ENCODE assay signal across 1 cellular context in the genomic region with DNA sequence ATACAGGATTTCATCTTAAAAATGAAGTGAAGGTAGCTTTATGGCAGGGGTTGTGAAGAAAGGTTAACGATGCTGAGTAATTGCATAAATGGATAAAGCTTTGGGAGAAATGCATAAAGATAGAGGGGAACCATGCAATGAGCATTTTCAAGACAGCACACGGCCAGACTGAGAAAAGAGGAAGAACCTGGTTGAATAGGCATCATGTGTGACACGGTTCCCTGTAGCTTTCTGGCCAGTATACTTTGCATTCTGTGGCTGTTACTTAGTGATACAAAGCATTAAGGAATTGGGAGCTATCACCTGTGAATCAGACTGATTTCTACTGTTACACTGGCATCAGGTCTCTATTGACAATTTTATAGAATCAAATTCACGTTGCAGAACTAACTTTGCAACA.
TF ChIP-seq lines count a peak whose summit lies in the region.

No MANE protein-coding gene starts in this region.

TF ChIP-seq in WTC11, 78 proteins besides CTCF, POLR2A, EP300 and RAD21 (continued from another document):
- TF ChIP-seq ZNF281 (CRISPR knock-in tag; IDR thresholded peaks at IDR 0.05): no peak
- TF ChIP-seq RORB (CRISPR knock-in tag; IDR thresholded peaks at IDR 0.05): no peak
